Comparison of ENCODE assay signal across 12 cellular contexts in genomic region chr6:20572940-20573339, GRCh38. TPM values are rescaled to one million over a fixed set of nuclear protein-coding genes. Genes with fewer than 3 reads are reported as not detected.
DNase-seq lines count a peak whose midpoint lies in the region; ATAC-seq and TF ChIP-seq lines count a peak whose summit lies in the region.
"Had no signal": no experiment of that assay in that cellular context is flagged by ENCODE, and none has a peak within 500 bp of the region (broad histone marks: within the 10 kb centered on the region; RNA-seq: fewer than 3 reads in every experiment).

No MANE protein-coding gene starts in this region.

- H3K4me1 ChIP-seq in A673 (ENCODE audit: insufficient read depth, low read length, poor library complexity, severe bottlenecking) (peaks cover 35% of the 10 kb centered on the region), HCT116 (ENCODE audit: control insufficient read depth in 1 of 2, insufficient read depth in 2 of 2, low read length in 2 of 2) (peaks cover 5% of the 10 kb centered on the region in 2 experiments; a peak in 2 of 4 replicates)
- H3K4me1 ChIP-seq: neural progenitor cell had no signal

- no peak overlapping the region for H2AFZ ChIP-seq in HCT116 (ENCODE audit: low read depth, low read length, poor library complexity, severe bottlenecking)
- H2AFZ ChIP-seq: neural progenitor cell had no signal

- BruUV-seq in A673 (replicated peaks; lab: Mats Ljungman, UMichigan) = no TSS peak
- BruUV-seq in HCT116 (replicated peaks; lab: Mats Ljungman, UMichigan) = no TSS peak

- CTCF ChIA-PET in A673 (lab: Charles Lee) (no interaction called here), HCT116 (lab: Charles Lee) (no interaction called here)

- H3K36me3 ChIP-seq in A673 (ENCODE audit: insufficient read depth, low read length, poor library complexity, severe bottlenecking) = no peaks in the 10 kb centered on the region
- no peaks in the 10 kb centered on the region for H3K36me3 ChIP-seq in HCT116 (ENCODE audit: control insufficient read depth in 1 of 2, insufficient read depth in 2 of 2, low read length in 2 of 2)
- H3K36me3 ChIP-seq: neural progenitor cell had no signal

- no peaks in the 10 kb centered on the region for H3K79me2 ChIP-seq in HCT116 (ENCODE audit: insufficient read depth, low read length)

- TF ChIP-seq CTCF in A673 (conservative IDR thresholded peaks at IDR 0.05; ENCODE audit: low read depth, low read length) = no peak
- TF ChIP-seq CTCF in HCT116 (IDR thresholded peaks at IDR 0.05 in 2 of 3, conservative IDR thresholded peaks at IDR 0.05 in 1 of 3; ENCODE audit: borderline replicate concordance in 1 of 3, insufficient read depth in 1 of 3, low read depth in 2 of 3, low read length in 2 of 3) = no peak
- TF ChIP-seq CTCF in fibroblast of villous mesenchyme (IDR thresholded peaks at IDR 0.05; ENCODE audit: insufficient read depth, low read depth, low read length) = no peak
- TF ChIP-seq CTCF in osteocyte (IDR thresholded peaks at IDR 0.05) = no peak

- DNase-seq in A673 (ENCODE audit: low spot score) (peak; percentile 83), HCT116 (ENCODE audit: low read depth, low spot score) (no peak), fibroblast of villous mesenchyme (ENCODE audit: low read depth) (peak; percentile 85), HT-29 (ENCODE audit: low spot score) (no peak), G401 (ENCODE audit: low spot score) (no peak), osteocyte (ENCODE audit: extremely low spot score, unreplicated experiment) (no peak)
- no peak for DNase-seq in stimulated activated CD4-positive, alpha-beta T cell treated with anti-CD3 and anti-CD28 coated beads, Interleukin-12 subunit alpha, Interleukin-12 subunit beta, amount 100 ng/mL, for 4 hours
- DNase-seq: activated CD8-positive, alpha-beta T cell treated with anti-CD3 and anti-CD28 coated beads, Interleukin-2, amount 10 ng/mL, durations not matched to agents 7 days and 5 days had no signal

- H3K36me3 Mint-ChIP-seq in osteocyte (ENCODE audit: unreplicated experiment) = peaks cover 5% of the 10 kb centered on the region

- H3K9me3 ChIP-seq in A673 (ENCODE audit: low read depth, low read length, poor library complexity, severe bottlenecking) (no peaks in the 10 kb centered on the region), HCT116 (ENCODE audit: control insufficient read depth in 1 of 2, insufficient read depth in 1 of 2, low read depth in 1 of 2, low read length in 2 of 2) (no peaks in the 10 kb centered on the region)

- H3K4me3 ChIP-seq in A673 (ENCODE audit: low read depth, low read length, poor library complexity, severe bottlenecking) = no peak overlapping the region
- no peak overlapping the region for H3K4me3 ChIP-seq in HCT116 (replicated peaks in 1 of 2; ENCODE audit: low read depth in 1 of 2, low read length in 2 of 2)
- no peak overlapping the region for H3K4me3 ChIP-seq in fibroblast of villous mesenchyme (ENCODE audit: low read depth, low read length)
- H3K4me3 ChIP-seq: neural progenitor cell had no signal

- no peak overlapping the region for H3K4me3 Mint-ChIP-seq in osteocyte (ENCODE audit: unreplicated experiment)
- H3K4me3 Mint-ChIP-seq: activated CD8-positive, alpha-beta T cell treated with anti-CD3 and anti-CD28 coated beads, Interleukin-2, amount 10 ng/mL, durations not matched to agents 7 days and 5 days; activated naive CD4-positive, alpha-beta T cell treated with anti-CD3 and anti-CD28 coated beads, Interleukin-2, amount 50 U/mL, for 24 hours; neural progenitor cell had no signal

- no peak overlapping the region for H3K4me2 ChIP-seq in HCT116 (ENCODE audit: low read length)
- H3K4me2 ChIP-seq: neural progenitor cell had no signal

- peak overlapping the region; percentile 49 for H3K27ac ChIP-seq in A673 (ENCODE audit: low read depth, low read length, poor library complexity, severe bottlenecking)
- H3K27ac ChIP-seq in HCT116 (ENCODE audit: low read depth, low read length) = no peak overlapping the region
- H3K27ac ChIP-seq: C4-2B, neural progenitor cell had no signal

- ATAC-seq in HCT116 = no peak
- no peak for ATAC-seq in SK-N-SH treated with all-trans-retinoic acid at 6 μM for 48 hours
- ATAC-seq: activated CD8-positive, alpha-beta T cell treated with anti-CD3 and anti-CD28 coated beads, Interleukin-2, amount 10 ng/mL, durations not matched to agents 7 days and 5 days had no signal

- no peaks in the 10 kb centered on the region for H3K9me2 ChIP-seq in HCT116 (ENCODE audit: insufficient read depth)

- no peaks in the 10 kb centered on the region for H4K20me1 ChIP-seq in HCT116 (ENCODE audit: insufficient read depth)

- TF ChIP-seq POLR2A in HCT116 (IDR thresholded peaks at IDR 0.05; ENCODE audit: borderline replicate concordance, extremely low read depth, insufficient read depth, insufficient read length) = no peak

- H3K27ac Mint-ChIP-seq in osteocyte (ENCODE audit: unreplicated experiment) = no peak overlapping the region
- H3K27ac Mint-ChIP-seq: activated CD8-positive, alpha-beta T cell treated with anti-CD3 and anti-CD28 coated beads, Interleukin-2, amount 10 ng/mL, durations not matched to agents 7 days and 5 days; activated naive CD4-positive, alpha-beta T cell treated with anti-CD3 and anti-CD28 coated beads, Interleukin-2, amount 50 U/mL, for 24 hours; neural progenitor cell had no signal

- no peaks in the 10 kb centered on the region for H3K27me3 ChIP-seq in A673 (replicated peaks; ENCODE audit: insufficient read depth, low read depth, low read length, poor library complexity)
- no peaks in the 10 kb centered on the region for H3K27me3 ChIP-seq in HCT116 (ENCODE audit: insufficient read depth, low read length)
- H3K27me3 ChIP-seq: neural progenitor cell had no signal

- intact Hi-C loops in A673 (cut with micrococcal nuclease; ENCODE audit: unreplicated experiment) (loop anchor here (10.0 kb wide), 1 partner anchor 622 kb away; no protein-coding TSS in a partner anchor), HCT116 (cut with micrococcal nuclease) (no loop called here)

- RAD21 ChIA-PET in HCT116 (lab: Charles Lee; ENCODE audit: low non-redundant PET in 1 of 2, low total read pairs in 2 of 2, uncharacterized antibody in 2 of 2, unreplicated experiment in 2 of 2) = no interaction called here

- peaks cover 15% of the 10 kb centered on the region for H3K4me1 Mint-ChIP-seq in osteocyte (ENCODE audit: unreplicated experiment)

- TF ChIP-seq RAD21 in HCT116 (IDR thresholded peaks at IDR 0.05; ENCODE audit: low read depth) = no peak

- no peaks in the 10 kb centered on the region for H3K27me3 Mint-ChIP-seq in osteocyte (ENCODE audit: unreplicated experiment)
- H3K27me3 Mint-ChIP-seq: activated naive CD4-positive, alpha-beta T cell treated with anti-CD3 and anti-CD28 coated beads, Interleukin-2, amount 50 U/mL, for 24 hours had no signal

- POLR2A ChIA-PET in A673 (lab: Charles Lee; ENCODE audit: low non-redundant PET) (no interaction called here), HCT116 (lab: Charles Lee) (no interaction called here)

- in situ Hi-C loops in G401 (cut with HindIII; ENCODE audit: low sequenced_read_pairs) = no loop called here

- H3K9ac ChIP-seq in HCT116 (ENCODE audit: low read length) = no peak overlapping the region
- H3K9ac ChIP-seq: neural progenitor cell had no signal

- no peaks in the 10 kb centered on the region for H3K9me3 Mint-ChIP-seq in osteocyte (ENCODE audit: unreplicated experiment)
- H3K9me3 Mint-ChIP-seq: activated naive CD4-positive, alpha-beta T cell treated with anti-CD3 and anti-CD28 coated beads, Interleukin-2, amount 50 U/mL, for 24 hours had no signal

TF ChIP-seq in HCT116, 20 proteins besides CTCF, POLR2A, EP300 and RAD21 (continues in another document):
- peak; percentile 97 for TF ChIP-seq CEBPB (IDR thresholded peaks at IDR 0.05; ENCODE audit: low read depth)
- no peak for TF ChIP-seq YY1 (IDR thresholded peaks at IDR 0.05; ENCODE audit: extremely low read depth, insufficient replicate concordance, low read depth, low read length)
- 0 out of 2 replicates have a peak, but pooled peaks have one; percentile 20 for TF ChIP-seq SP1 (IDR thresholded peaks at IDR 0.05; ENCODE audit: low read depth)
- 0 out of 2 replicates have a peak, but pooled peaks have one; percentile 20 for TF ChIP-seq CBX3 (IDR thresholded peaks at IDR 0.05; ENCODE audit: low read depth)
- TF ChIP-seq JUND (IDR thresholded peaks at IDR 0.05) = no peak

TF ChIP-seq in SK-N-SH treated with all-trans-retinoic acid at 6 μM for 48 hours, 23 proteins besides CTCF, POLR2A, EP300 and RAD21 (continues in another document):
- TF ChIP-seq CREB5 (CRISPR knock-in tag; IDR thresholded peaks at IDR 0.05; ENCODE audit: low read depth) (no peak), TCF4 (CRISPR knock-in tag; IDR thresholded peaks at IDR 0.05; ENCODE audit: borderline replicate concordance) (no peak), PPARA (CRISPR knock-in tag; IDR thresholded peaks at IDR 0.05; ENCODE audit: borderline replicate concordance) (no peak), ZNF70 (CRISPR knock-in tag; IDR thresholded peaks at IDR 0.05) (no peak), ZFP30 (CRISPR knock-in tag; IDR thresholded peaks at IDR 0.05) (peak; percentile 35; the same call in 1 of the 2 replicates), ZNF8 (CRISPR knock-in tag; IDR thresholded peaks at IDR 0.05) (0 out of 2 replicates have a peak, but pooled peaks have one; percentile 27), ARNTL (CRISPR knock-in tag; IDR thresholded peaks at IDR 0.05; ENCODE audit: borderline replicate concordance, low read depth) (no peak), GLIS3 (CRISPR knock-in tag; IDR thresholded peaks at IDR 0.05) (no peak), ISL1 (CRISPR knock-in tag; IDR thresholded peaks at IDR 0.05) (peak; percentile 57)

RNA-seq across cellular contexts. Expression of gene CDKAL1, which starts 38.7 kb away (rescaled TPM):
- total RNA-seq in A673 (2021) = 33.4 and 35.5 TPM in 2 replicates
- total RNA-seq in HCT116 (2021; ENCODE audit: unreplicated experiment) = 14.9 TPM
- 3.8 and 4.2 TPM in 2 replicates for polyA plus RNA-seq in HCT116 (2012)
- 18.0 and 26.8 TPM in 2 replicates for total RNA-seq in fibroblast of villous mesenchyme
- 9.5 and 9.8 TPM in 2 replicates for total RNA-seq in HT-29 (2014; rRNA removed; shearing (Covaris generic))
- total RNA-seq in G401 (2014; rRNA removed; shearing (Covaris generic)) = 25.7 and 25.8 TPM in 2 replicates
- 14.8 and 16.2 TPM in 2 replicates for total RNA-seq in osteocyte

Comparison
In these comparisons a context has a peak if more than half of its experiments do, and no peak if none do; other contexts are left out.
1. DNase-seq: peak in A673 (single experiment) and fibroblast of villous mesenchyme (single experiment); none in HCT116 (single experiment), HT-29 (single experiment), G401 (single experiment), stimulated activated CD4-positive, alpha-beta T cell treated with anti-CD3 and anti-CD28 coated beads, Interleukin-12 subunit alpha, Interleukin-12 subunit beta, amount 100 ng/mL, for 4 hours (single experiment) and osteocyte (single experiment).